ENCODE assay signal across 9 cellular contexts in the genomic region with DNA sequence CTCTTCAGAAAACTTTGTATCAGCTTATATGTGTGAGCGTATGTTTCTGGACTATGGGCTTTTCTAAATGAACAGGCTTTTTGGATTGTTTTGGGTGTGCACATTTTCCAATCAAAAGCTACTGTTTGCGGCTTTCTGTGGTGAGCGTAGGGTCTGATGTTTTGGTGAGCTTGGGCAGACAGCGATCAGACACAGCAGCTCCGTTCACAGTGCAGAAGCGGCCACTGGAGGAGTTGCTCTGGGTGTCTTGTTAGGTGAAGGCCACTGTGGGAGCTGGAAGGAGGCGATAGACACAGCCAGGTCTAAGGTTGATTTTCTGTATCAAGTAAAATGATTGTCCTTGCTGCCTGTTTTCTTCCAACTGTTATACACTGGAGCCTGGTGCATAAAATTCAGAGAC. TPM values are rescaled to one million over a fixed set of nuclear protein-coding genes. Genes with fewer than 3 reads are reported as not detected.
DNase-seq lines count a peak whose midpoint lies in the region; ATAC-seq and TF ChIP-seq lines count a peak whose summit lies in the region.
"Had no signal": no experiment of that assay in that cellular context is flagged by ENCODE, and none has a peak within 500 bp of the region (broad histone marks: within the 10 kb centered on the region; RNA-seq: fewer than 3 reads in every experiment).

No MANE protein-coding gene starts in this region.

- peaks cover 73% of the 10 kb centered on the region for H3K4me1 Mint-ChIP-seq in endodermal cell

- H3K9ac ChIP-seq in BLaER1: peak overlapping the region; percentile 45
- peak overlapping the region; percentile 27 for H3K9ac ChIP-seq in endodermal cell (ENCODE audit: extremely low read depth, low read length, poor library complexity, severe bottlenecking)

- CTCF ChIA-PET in Panc1 (lab: Charles Lee): no interaction called here

- no peaks in the 10 kb centered on the region for H3K27me3 Mint-ChIP-seq in endodermal cell (ENCODE audit: insufficient read depth)

- H3K27ac ChIP-seq in BLaER1 (no peak overlapping the region), Panc1 (ENCODE audit: low read length) (peak overlapping the region; percentile 66), endodermal cell (ENCODE audit: low read depth, low read length) (peak overlapping the region; percentile 78), osteoblast (ENCODE audit: low read depth, low read length) (peak overlapping the region; percentile 81)

- H3K4me3 ChIP-seq in BLaER1 (no peak overlapping the region), Panc1 (ENCODE audit: low read depth in 2 of 2, low read length in 2 of 2) (no peak overlapping the region), endodermal cell (ENCODE audit: low read length) (peak overlapping the region; percentile 57), osteoblast (ENCODE audit: insufficient read depth, low read length) (peak overlapping the region; percentile 8)

- intact Hi-C loops in Panc1 (cut with micrococcal nuclease; ENCODE audit: unreplicated experiment): no loop called here

- H3K4me3 Mint-ChIP-seq in endodermal cell: peak overlapping the region; percentile 15

- no peaks in the 10 kb centered on the region for H3K9me3 Mint-ChIP-seq in endodermal cell

- TF ChIP-seq CTCF in Panc1 (IDR thresholded peaks at IDR 0.05) (no peak), endodermal cell (conservative IDR thresholded peaks at IDR 0.05) (no peak), osteoblast (IDR thresholded peaks at IDR 0.05; ENCODE audit: extremely low read depth, low read depth, low read length) (no peak)

- DNase-seq in Panc1 (ENCODE audit: low read depth, low spot score): no peak
- DNase-seq in endodermal cell: no peak
- no peak for DNase-seq in osteoblast (ENCODE audit: insufficient read length, low spot score, missing footprints)
- DNase-seq in NCI-H524 treated with DMSO at 0.1 percent for 48 hours (lab: John Stamatoyannopoulos, UW): no peak
- no peak for DNase-seq in islet precursor cell
- DNase-seq in NOMO-1 treated with DMSO at 0.1 percent for 48 hours (lab: John Stamatoyannopoulos, UW; ENCODE audit: unreplicated experiment): no peak
- DNase-seq: NCI-H187 had no signal

- H3K27me3 ChIP-seq in BLaER1 (no peaks in the 10 kb centered on the region), Panc1 (ENCODE audit: control insufficient read depth, insufficient read depth, low read length) (no peaks in the 10 kb centered on the region), endodermal cell (ENCODE audit: control insufficient read depth, insufficient read depth, low read length, poor library complexity, severe bottlenecking) (no peaks in the 10 kb centered on the region), osteoblast (ENCODE audit: insufficient read depth, low read length) (no peaks in the 10 kb centered on the region)

- POLR2A ChIA-PET in Panc1 (lab: Charles Lee): interaction anchor here (0.7 kb wide), 1 partner anchor 199 kb away, joined by 4 read pairs; no protein-coding TSS in a partner anchor

- H3K36me3 Mint-ChIP-seq in endodermal cell (ENCODE audit: low read depth): peaks cover 19% of the 10 kb centered on the region

- H3K4me2 ChIP-seq in BLaER1 (peak overlapping the region; percentile 76), osteoblast (ENCODE audit: insufficient read depth, low read length) (peak overlapping the region; percentile 72)

- peaks cover 100% of the 10 kb centered on the region for H4K20me1 ChIP-seq in BLaER1
- peaks cover 82% of the 10 kb centered on the region for H4K20me1 ChIP-seq in osteoblast (ENCODE audit: insufficient read depth, low read length)

- ATAC-seq in Panc1: no peak
- no peak for ATAC-seq in HG02938 (IDR thresholded peaks at IDR 0.05; ENCODE audit: unreplicated experiment)

- WGBS in endodermal cell (ENCODE audit: insufficient coverage in 1 of 2, insufficient read length in 1 of 2), 2 experiments: 70 to 71% methylated on average over 5 to 7 of the region's 7 CpGs

- peaks cover 2% of the 10 kb centered on the region; the same call in 1 of the 2 replicates for H3K9me3 ChIP-seq in BLaER1
- H3K9me3 ChIP-seq in Panc1 (ENCODE audit: control insufficient read depth, insufficient read depth, low read depth, low read length): no peaks in the 10 kb centered on the region
- no peaks in the 10 kb centered on the region for H3K9me3 ChIP-seq in endodermal cell (ENCODE audit: control insufficient read depth, low read length)
- H3K9me3 ChIP-seq in osteoblast (ENCODE audit: low read depth, low read length): no peaks in the 10 kb centered on the region

- H3K79me2 ChIP-seq in osteoblast (ENCODE audit: insufficient read depth, low read length): peaks cover 100% of the 10 kb centered on the region

- BruUV-seq in Panc1 (replicated peaks; lab: Mats Ljungman, UMichigan): no TSS peak

- peak overlapping the region; percentile 68 for H3K27ac Mint-ChIP-seq in endodermal cell

- H3K36me3 ChIP-seq in BLaER1 (peaks cover 61% of the 10 kb centered on the region), Panc1 (ENCODE audit: control insufficient read depth, insufficient read depth, low read length) (no peaks in the 10 kb centered on the region), endodermal cell (ENCODE audit: control insufficient read depth, insufficient read depth, low read length) (peaks cover 26% of the 10 kb centered on the region), osteoblast (ENCODE audit: insufficient read depth, low read length) (no peaks in the 10 kb centered on the region)

- in situ Hi-C loops in Panc1 (cut with HindIII; ENCODE audit: low pct_unique_long_range_greater_than_20kb, low sequenced_read_pairs): no loop called here

- H3K4me1 ChIP-seq in BLaER1 (peaks cover 100% of the 10 kb centered on the region), Panc1 (ENCODE audit: control insufficient read depth, insufficient read depth, low read length) (peaks cover 76% of the 10 kb centered on the region), endodermal cell (ENCODE audit: control insufficient read depth, insufficient read depth, low read length) (peaks cover 37% of the 10 kb centered on the region), osteoblast (ENCODE audit: insufficient read depth, low read length) (peaks cover 82% of the 10 kb centered on the region)

- H2AFZ ChIP-seq in osteoblast (ENCODE audit: low read length): no peak overlapping the region

RNA-seq across cellular contexts. Expression of a gene that starts 11.1 kb away (rescaled TPM):
- 200 TPM for total RNA-seq in Panc1 (2021; ENCODE audit: unreplicated experiment)
- 124 TPM for polyA plus RNA-seq in Panc1 (2012; ENCODE audit: insufficient read length)
- total RNA-seq in endodermal cell: 100 to 1,000 TPM; 309 to 334 TPM
- polyA plus RNA-seq in endodermal cell (2013, experiment 1 of 2): 182 TPM
- 205 TPM for polyA plus RNA-seq in endodermal cell (2013, experiment 2 of 2)
- 61.6 and 70.9 TPM in 2 replicates for total RNA-seq in osteoblast

Comparison
In these comparisons a context has a peak if more than half of its experiments do, and no peak if none do; other contexts are left out.
1. H3K4me3 ChIP-seq: peak in endodermal cell (single experiment) and osteoblast (single experiment); none in BLaER1 (single experiment) and Panc1 (0 of 2).